In genomic region chr22:29457730-29458129, GRCh38 we compare ENCODE assay signal across 8 cellular contexts. TPM values are rescaled to one million over a fixed set of nuclear protein-coding genes. Genes with fewer than 3 reads are reported as not detected.
DNase-seq lines count a peak whose midpoint lies in the region; ATAC-seq and TF ChIP-seq lines count a peak whose summit lies in the region.

No MANE protein-coding gene starts in this region.

- H3K9me3 Mint-ChIP-seq in natural killer cell: no peaks in the 10 kb centered on the region
- H3K9me3 Mint-ChIP-seq in natural killer cell treated with Interleukin-12 subunit alpha and Interleukin-12 subunit beta and Interleukin-15 and Interleukin-18, amount 100 ng/mL, for 72 hours: no peaks in the 10 kb centered on the region

- no peak overlapping the region for H4K91ac ChIP-seq in mesenchymal stem cell (ENCODE audit: low read length)

- DNase-seq in natural killer cell (no peak), NCI-H146 (lab: John Stamatoyannopoulos, UW) (peak; percentile 57), astrocyte of the hippocampus (ENCODE audit: low read depth, low spot score) (peak; percentile 49), mesenchymal stem cell (peak; percentile 51), uterus (no peak), esophagus muscularis mucosa (ENCODE audit: extremely low spot score) (no peak)
- DNase-seq in natural killer cell treated with Interleukin-12 subunit alpha and Interleukin-12 subunit beta and Interleukin-15 and Interleukin-18, amount 100 ng/mL, for 72 hours (ENCODE audit: low spot score): no peak

- H2BK5ac ChIP-seq in mesenchymal stem cell (ENCODE audit: low read depth, low read length, poor library complexity, severe bottlenecking): no peak overlapping the region

- H3K9ac ChIP-seq in mesenchymal stem cell (ENCODE audit: low read length): no peak overlapping the region

- intact Hi-C loops in natural killer cell (cut with micrococcal nuclease) (no loop called here), uterus (cut with DNase I; ENCODE audit: low total_unique reads) (no loop called here), esophagus muscularis mucosa (cut with DNase I) (no loop called here)

- TF ChIP-seq POLR2A in uterus (IDR thresholded peaks at IDR 0.05): no peak
- TF ChIP-seq POLR2A in esophagus muscularis mucosa (IDR thresholded peaks at IDR 0.05; ENCODE audit: low read depth): no peak

- H3K4me3 ChIP-seq in mesenchymal stem cell (ENCODE audit: insufficient read depth in 1 of 2, low read depth in 1 of 2, low read length in 2 of 2): no peak overlapping the region
- H3K4me3 ChIP-seq in uterus: no peak overlapping the region
- no peak overlapping the region for H3K4me3 ChIP-seq in esophagus muscularis mucosa

- no peak overlapping the region for H2AFZ ChIP-seq in mesenchymal stem cell (ENCODE audit: low read depth, low read length)

- H3K9me3 ChIP-seq in mesenchymal stem cell (ENCODE audit: control insufficient read depth, low read length): no peaks in the 10 kb centered on the region
- H3K9me3 ChIP-seq in uterus: no peaks in the 10 kb centered on the region
- H3K9me3 ChIP-seq in esophagus muscularis mucosa: no peaks in the 10 kb centered on the region

- H3K27ac ChIP-seq in mesenchymal stem cell (ENCODE audit: low read length, poor library complexity, severe bottlenecking) (no peak overlapping the region), uterus (no peak overlapping the region), esophagus muscularis mucosa (replicated peaks in 1 of 4) (no peak overlapping the region)

- H2BK120ac ChIP-seq in mesenchymal stem cell (ENCODE audit: low read depth, low read length): no peak overlapping the region

- H3K4me1 ChIP-seq in mesenchymal stem cell (ENCODE audit: control insufficient read depth, insufficient read depth, low read depth, low read length) (peaks cover 3% of the 10 kb centered on the region), uterus (no peaks in the 10 kb centered on the region), esophagus muscularis mucosa (peaks cover 0 to 11% (median 5%) of the 10 kb centered on the region in 4 donors)

- H2AK5ac ChIP-seq in mesenchymal stem cell (ENCODE audit: low read length, severe bottlenecking): no peak overlapping the region

- H3K36me3 ChIP-seq in mesenchymal stem cell (ENCODE audit: control insufficient read depth in 1 of 2, insufficient read depth in 2 of 2, low read depth in 1 of 2, low read length in 2 of 2) (no peaks in the 10 kb centered on the region), uterus (no peaks in the 10 kb centered on the region), esophagus muscularis mucosa (no peaks in the 10 kb centered on the region)

- peaks cover 0 to 5% of the 10 kb centered on the region in 2 experiments for H3K27me3 ChIP-seq in mesenchymal stem cell (ENCODE audit: control insufficient read depth in 1 of 2, insufficient read depth in 1 of 2, low read length in 2 of 2)
- H3K27me3 ChIP-seq in uterus: no peaks in the 10 kb centered on the region
- H3K27me3 ChIP-seq in esophagus muscularis mucosa: no peaks in the 10 kb centered on the region

- H4K8ac ChIP-seq in mesenchymal stem cell (ENCODE audit: low read length): no peak overlapping the region

- TF ChIP-seq CTCF in natural killer cell (IDR thresholded peaks at IDR 0.05) (no peak), uterus (IDR thresholded peaks at IDR 0.05) (no peak), esophagus muscularis mucosa (IDR thresholded peaks at IDR 0.05) (no peak)

- ATAC-seq in natural killer cell (peak in 2 of 3 donors; percentile 35 to 53), GM21515 (IDR thresholded peaks at IDR 0.05; ENCODE audit: unreplicated experiment) (no peak)
- ATAC-seq in natural killer cell treated with Interleukin-12 subunit alpha and Interleukin-12 subunit beta and Interleukin-15 and Interleukin-18, amount 100 ng/mL, for 72 hours: no peak

- WGBS in mesenchymal stem cell: 29% methylated on average over 4 of the region's 4 CpGs
- WGBS in esophagus muscularis mucosa: 39% methylated on average over 4 of the region's 4 CpGs

- H3K18ac ChIP-seq in mesenchymal stem cell (ENCODE audit: low read depth in 1 of 2, low read length in 2 of 2): no peak overlapping the region

- no peak overlapping the region for H2BK15ac ChIP-seq in mesenchymal stem cell (ENCODE audit: low read depth, poor library complexity, severe bottlenecking)

- H3K23ac ChIP-seq in mesenchymal stem cell (ENCODE audit: low read length in 2 of 2): no peak overlapping the region

- H3K79me1 ChIP-seq in mesenchymal stem cell (replicated peaks; ENCODE audit: low read length, poor library complexity, severe bottlenecking): no peaks in the 10 kb centered on the region

- H3K4me2 ChIP-seq in mesenchymal stem cell (ENCODE audit: low read length, poor library complexity, severe bottlenecking): no peak overlapping the region

- no peak for TF ChIP-seq EP300 in esophagus muscularis mucosa (IDR thresholded peaks at IDR 0.05)

- H3K36me3 Mint-ChIP-seq in natural killer cell: no peaks in the 10 kb centered on the region
- no peaks in the 10 kb centered on the region for H3K36me3 Mint-ChIP-seq in natural killer cell treated with Interleukin-12 subunit alpha and Interleukin-12 subunit beta and Interleukin-15 and Interleukin-18, amount 100 ng/mL, for 72 hours

- no peak overlapping the region for H3K4ac ChIP-seq in mesenchymal stem cell (ENCODE audit: low read depth in 1 of 2, low read length in 2 of 2)

- H3K27ac Mint-ChIP-seq in natural killer cell: no peak overlapping the region
- H3K27ac Mint-ChIP-seq in natural killer cell treated with Interleukin-12 subunit alpha and Interleukin-12 subunit beta and Interleukin-15 and Interleukin-18, amount 100 ng/mL, for 72 hours: no peak overlapping the region

- no peaks in the 10 kb centered on the region for H3K27me3 Mint-ChIP-seq in natural killer cell (ENCODE audit: low read depth in 2 of 2)
- no peaks in the 10 kb centered on the region for H3K27me3 Mint-ChIP-seq in natural killer cell treated with Interleukin-12 subunit alpha and Interleukin-12 subunit beta and Interleukin-15 and Interleukin-18, amount 100 ng/mL, for 72 hours

- H2BK12ac ChIP-seq in mesenchymal stem cell (ENCODE audit: low read length in 2 of 2): no peak overlapping the region

- H3K4me1 Mint-ChIP-seq in natural killer cell: no peaks in the 10 kb centered on the region
- H3K4me1 Mint-ChIP-seq in natural killer cell treated with Interleukin-12 subunit alpha and Interleukin-12 subunit beta and Interleukin-15 and Interleukin-18, amount 100 ng/mL, for 72 hours (ENCODE audit: low read depth in 2 of 2): no peaks in the 10 kb centered on the region

- H3K4me3 Mint-ChIP-seq in natural killer cell: no peak overlapping the region
- H3K4me3 Mint-ChIP-seq in natural killer cell treated with Interleukin-12 subunit alpha and Interleukin-12 subunit beta and Interleukin-15 and Interleukin-18, amount 100 ng/mL, for 72 hours: no peak overlapping the region

- H3K14ac ChIP-seq in mesenchymal stem cell (ENCODE audit: low read length in 2 of 2): no peak overlapping the region

RNA-seq across cellular contexts. Expression of gene RFPL1, which starts 19.3 kb away (rescaled TPM):
- total RNA-seq in natural killer cell: not detected
- total RNA-seq in natural killer cell treated with Interleukin-12 subunit alpha and Interleukin-12 subunit beta and Interleukin-15 and Interleukin-18, amount 100 ng/mL, for 72 hours: not detected
- polyA plus RNA-seq in mesenchymal stem cell (2013, experiment 1 of 2): not detected
- polyA plus RNA-seq in mesenchymal stem cell (2013, experiment 2 of 2): not detected
- not detected for total RNA-seq in uterus
- not detected for total RNA-seq in esophagus muscularis mucosa

RNA-seq across cellular contexts. Expression of gene NEFH, which starts 22.3 kb away (rescaled TPM):
- total RNA-seq in natural killer cell: under 1 TPM; 0.09 to 0.48 (median 0.12) TPM
- total RNA-seq in natural killer cell treated with Interleukin-12 subunit alpha and Interleukin-12 subunit beta and Interleukin-15 and Interleukin-18, amount 100 ng/mL, for 72 hours: 1 to 10 TPM; 2.3 to 6.6 TPM
- 1.5 TPM for polyA plus RNA-seq in mesenchymal stem cell (2013, experiment 1 of 2)
- polyA plus RNA-seq in mesenchymal stem cell (2013, experiment 2 of 2): 1.4 TPM
- total RNA-seq in uterus: 1 to 10 TPM in 1 of 4 donors, under 1 TPM in 1, not detected in 2; 0.46 to 1.9 TPM
- total RNA-seq in esophagus muscularis mucosa: 1 to 10 TPM; 1.2 to 2.7 (median 2.0) TPM

Comparison
In these comparisons a context has a peak if more than half of its experiments do, and no peak if none do; other contexts are left out.
1. ATAC-seq: peak in natural killer cell (2 of 3); none in natural killer cell treated with Interleukin-12 subunit alpha and Interleukin-12 subunit beta and Interleukin-15 and Interleukin-18, amount 100 ng/mL, for 72 hours (0 of 2) and GM21515 (single experiment).
2. DNase-seq: peak in NCI-H146 (single experiment), astrocyte of the hippocampus (single experiment) and mesenchymal stem cell (single experiment); none in natural killer cell (single experiment), natural killer cell treated with Interleukin-12 subunit alpha and Interleukin-12 subunit beta and Interleukin-15 and Interleukin-18, amount 100 ng/mL, for 72 hours (single experiment), uterus (0 of 2) and esophagus muscularis mucosa (single experiment).